ENCODE assay signal across 1 cellular context in the genomic region with DNA sequence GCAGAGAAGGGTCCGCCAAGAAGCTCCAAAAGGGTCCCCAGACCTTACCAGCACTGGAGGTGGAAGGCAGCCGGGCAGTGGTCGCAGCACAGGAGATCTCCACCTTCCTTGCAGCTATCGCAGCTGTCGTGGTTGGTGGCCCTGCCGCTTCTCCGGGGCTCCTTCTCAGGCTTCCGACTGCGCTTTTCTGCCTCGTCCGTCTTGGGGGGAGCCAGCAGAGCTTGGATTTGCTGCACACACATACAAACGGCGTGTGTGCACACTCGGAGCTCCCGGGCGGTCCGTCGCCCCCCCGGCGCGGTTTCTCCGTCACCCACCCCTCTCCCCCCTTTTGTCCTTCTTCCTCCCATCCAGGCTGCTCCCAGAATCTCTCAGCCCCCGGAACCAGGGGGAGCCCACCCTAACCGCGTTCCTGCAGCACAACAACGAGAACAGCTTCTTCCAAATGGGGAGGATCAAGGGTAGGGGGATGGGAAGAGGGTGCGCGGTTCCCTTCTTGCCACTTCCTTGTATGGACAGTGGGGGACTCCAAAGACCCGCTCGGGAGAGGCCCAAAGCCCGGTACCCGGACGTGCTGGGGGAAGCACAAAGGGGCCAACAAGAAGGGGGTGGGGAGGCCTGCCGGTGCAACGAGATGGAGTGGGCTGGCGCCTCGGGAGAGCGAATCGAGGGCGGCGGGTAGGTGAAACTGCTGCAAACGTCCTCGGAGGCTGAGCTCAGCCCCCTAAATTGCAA.
A peak's percentile ranks its signal among the peaks of the same experiment; 100 is the strongest.
TF ChIP-seq lines count a peak whose summit lies in the region.

No MANE protein-coding gene starts in this region.

TF ChIP-seq in A549, 52 proteins besides CTCF, POLR2A, EP300 and RAD21:
- TF ChIP-seq MAZ (IDR thresholded peaks at IDR 0.05; ENCODE audit: borderline replicate concordance, low read depth, low read length): no peak
- TF ChIP-seq, protein P1, sequence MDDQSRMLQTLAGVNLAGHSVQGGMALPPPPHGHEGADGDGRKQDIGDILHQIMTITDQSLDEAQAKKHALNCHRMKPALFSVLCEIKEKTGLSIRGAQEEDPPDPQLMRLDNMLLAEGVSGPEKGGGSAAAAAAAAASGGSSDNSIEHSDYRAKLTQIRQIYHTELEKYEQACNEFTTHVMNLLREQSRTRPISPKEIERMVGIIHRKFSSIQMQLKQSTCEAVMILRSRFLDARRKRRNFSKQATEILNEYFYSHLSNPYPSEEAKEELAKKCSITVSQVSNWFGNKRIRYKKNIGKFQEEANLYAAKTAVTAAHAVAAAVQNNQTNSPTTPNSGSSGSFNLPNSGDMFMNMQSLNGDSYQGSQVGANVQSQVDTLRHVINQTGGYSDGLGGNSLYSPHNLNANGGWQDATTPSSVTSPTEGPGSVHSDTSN (IDR thresholded peaks at IDR 0.05): 0 out of 2 replicates have a peak, but pooled peaks have one; percentile 33
- TF ChIP-seq RNF2 (IDR thresholded peaks at IDR 0.05; ENCODE audit: borderline replicate concordance, low read depth): peak; percentile 63; the same call in 1 of the 2 replicates
- no peak for TF ChIP-seq EHMT2 (IDR thresholded peaks at IDR 0.05; ENCODE audit: low read depth)
- 0 out of 2 replicates have a peak, but pooled peaks have one; percentile 27 for TF ChIP-seq GATA3 (IDR thresholded peaks at IDR 0.05; ENCODE audit: borderline replicate concordance)
TF ChIP-seq in A549: peak in this region for 3.
